9 cellular contexts compared by ENCODE assay signal in genomic region chr21:18294100-18294499, GRCh38. TPM values are rescaled to one million over a fixed set of nuclear protein-coding genes. Genes with fewer than 3 reads are reported as not detected.
"Had no signal": no experiment of that assay in that cellular context is flagged by ENCODE, and none has a peak within 500 bp of the region (broad histone marks: within the 10 kb centered on the region; RNA-seq: fewer than 3 reads in every experiment).

No MANE protein-coding gene starts in this region.

- H3K9me3 ChIP-seq: HAP-1 had no signal

- DNase-seq: GM23248, GOT3, H7, HFFc6, IMR-90 had no signal

- H3K27ac Mint-ChIP-seq: HFFc6 had no signal

- H2AFZ ChIP-seq: GM23248 had no signal

- H3K4me3 ChIP-seq: GM23248, HAP-1, K562 had no signal

- H3K9ac ChIP-seq: GM23248 had no signal

- H3K9me3 Mint-ChIP-seq: HFFc6 had no signal

- H3K27ac ChIP-seq: GM23248 had no signal

- H3K36me3 ChIP-seq: HAP-1 had no signal

- ATAC-seq: HCT116, K562 had no signal

- H3K4me3 Mint-ChIP-seq: HFFc6 had no signal

RNA-seq across cellular contexts. Expression of gene CHODL, which starts 49.5 kb away (rescaled TPM):
- total RNA-seq: GM23248, HFFc6, HT-29, K562 had no signal
- polyA plus RNA-seq: GM23248, IMR-90, K562 had no signal
